In genomic region chr14:104969741-104970230, GRCh38 we compare ENCODE assay signal across 16 cellular contexts. TPM values are rescaled to one million over a fixed set of nuclear protein-coding genes. Genes with fewer than 3 reads are reported as not detected.
DNase-seq lines count a peak whose midpoint lies in the region; ATAC-seq and TF ChIP-seq lines count a peak whose summit lies in the region.
"Had no signal": no experiment of that assay in that cellular context is flagged by ENCODE, and none has a peak within 500 bp of the region (broad histone marks: within the 10 kb centered on the region; RNA-seq: fewer than 3 reads in every experiment).

No MANE protein-coding gene starts in this region.

- H3K4me1 ChIP-seq in PC-9 (replicated peaks; ENCODE audit: insufficient read depth) (peaks cover 63% of the 10 kb centered on the region), colonic mucosa (peaks cover 27% of the 10 kb centered on the region), mesenchymal stem cell (ENCODE audit: control insufficient read depth, insufficient read depth, low read depth, low read length) (peaks cover 90% of the 10 kb centered on the region), suprapubic skin (peaks cover 89% of the 10 kb centered on the region)

- H3K4me3 ChIP-seq in PC-9, result peak overlapping the region; percentile 37
- H3K4me3 ChIP-seq in colonic mucosa, result no peak overlapping the region
- peak overlapping the region; percentile 55 to 98 for H3K4me3 ChIP-seq in mesenchymal stem cell (ENCODE audit: insufficient read depth in 1 of 2, low read depth in 1 of 2, low read length in 2 of 2)
- peak overlapping the region; percentile 62 for H3K4me3 ChIP-seq in suprapubic skin

- peak overlapping the region; percentile 44 for H2BK15ac ChIP-seq in mesenchymal stem cell (ENCODE audit: low read depth, poor library complexity, severe bottlenecking)

- intact Hi-C loops in PC-9 (cut with micrococcal nuclease; ENCODE audit: unreplicated experiment) (loop anchor here (5.0 kb wide), 5 partner anchors 37 to 513 kb away; partner anchors contain the start of gene BRF1), colonic mucosa (cut with DNase I) (no loop called here)

- H2AFZ ChIP-seq in PC-9, result no peak overlapping the region
- H2AFZ ChIP-seq in mesenchymal stem cell (ENCODE audit: low read depth, low read length), result no peak overlapping the region

- peak overlapping the region; percentile 96 for H2BK120ac ChIP-seq in mesenchymal stem cell (ENCODE audit: low read depth, low read length)

- no peak for TF ChIP-seq POLR2A in suprapubic skin (IDR thresholded peaks at IDR 0.05)

- no peak overlapping the region for H3K23ac ChIP-seq in mesenchymal stem cell (ENCODE audit: low read length in 2 of 2)

- no peaks in the 10 kb centered on the region for H3K79me2 ChIP-seq in PC-9 (ENCODE audit: low read depth)

- H3K4me2 ChIP-seq in PC-9 (peak overlapping the region; percentile 72), mesenchymal stem cell (ENCODE audit: low read length, poor library complexity, severe bottlenecking) (peak overlapping the region; percentile 58)

- H3K14ac ChIP-seq in mesenchymal stem cell (ENCODE audit: low read length in 2 of 2), result peak overlapping the region in 1 of 2 experiments; percentile 69

- H4K20me1 ChIP-seq in PC-9 (ENCODE audit: insufficient read depth), result no peaks in the 10 kb centered on the region

- peak overlapping the region; percentile 72 for H2AK5ac ChIP-seq in mesenchymal stem cell (ENCODE audit: low read length, severe bottlenecking)

- peak overlapping the region; percentile 81 to 98 for H3K18ac ChIP-seq in mesenchymal stem cell (ENCODE audit: low read depth in 1 of 2, low read length in 2 of 2)

- H3K9me2 ChIP-seq in PC-9 (ENCODE audit: insufficient read depth), result no peaks in the 10 kb centered on the region

- TSS peak; percentile 23 for BruUV-seq in PC-9 (replicated peaks; lab: Mats Ljungman, UMichigan)

- peaks cover 39% of the 10 kb centered on the region for H3F3A ChIP-seq in PC-9 (ENCODE audit: insufficient read depth, low read depth)

- POLR2A ChIA-PET in PC-9 (lab: Charles Lee; ENCODE audit: unreplicated experiment), result interaction anchor here (0.5 to 0.6 kb wide), 2 partner anchors 161 to 1406 kb away, joined by 3 to 4 read pairs; no protein-coding TSS in a partner anchor

- peak overlapping the region; percentile 89 to 94 for H2BK12ac ChIP-seq in mesenchymal stem cell (ENCODE audit: low read length in 2 of 2)

- H3K36me3 ChIP-seq in PC-9 (ENCODE audit: low read depth), result no peaks in the 10 kb centered on the region
- H3K36me3 ChIP-seq in colonic mucosa, result no peaks in the 10 kb centered on the region
- H3K36me3 ChIP-seq in mesenchymal stem cell (ENCODE audit: control insufficient read depth in 1 of 2, insufficient read depth in 2 of 2, low read depth in 1 of 2, low read length in 2 of 2), result peaks cover 15 to 17% of the 10 kb centered on the region in 2 experiments
- no peaks in the 10 kb centered on the region for H3K36me3 ChIP-seq in suprapubic skin

- peak overlapping the region; percentile 88 for H4K91ac ChIP-seq in mesenchymal stem cell (ENCODE audit: low read length)

- no peak for TF ChIP-seq EP300 in suprapubic skin (IDR thresholded peaks at IDR 0.05)

- TF ChIP-seq CTCF in PC-9 (conservative IDR thresholded peaks at IDR 0.05), result no peak
- TF ChIP-seq CTCF in colonic mucosa (IDR thresholded peaks at IDR 0.05), result no peak
- no peak for TF ChIP-seq CTCF in suprapubic skin (IDR thresholded peaks at IDR 0.05)

- DNase-seq in PC-9, result no peak
- no peak for DNase-seq in colonic mucosa
- no peak for DNase-seq in mesenchymal stem cell
- DNase-seq in suprapubic skin (ENCODE audit: low spot score in 2 of 2), result peak in 1 of 2 donors; percentile 72
- DNase-seq in NCI-H2107 treated with DMSO at 0.1 percent for 48 hours (lab: John Stamatoyannopoulos, UW; ENCODE audit: unreplicated experiment), result no peak
- DNase-seq in NCI-H2029 treated with DMSO at 0.1 percent for 48 hours (lab: John Stamatoyannopoulos, UW), result no peak
- DNase-seq in activated naive CD4-positive, alpha-beta T cell treated with anti-CD3 and anti-CD28 coated beads, Interleukin-2, amount 50 U/mL, for 16 hours, result no peak
- DNase-seq: activated B cell treated with CpG ODN at 0.5 μM for 24 hours; activated T-cell treated with anti-CD3 and anti-CD28 coated beads, Interleukin-2, amount 50 U/mL, for 48 hours; COR-L47; GOT3; NCI-H1092 treated with DMSO at 0.1 percent for 48 hours; SIG-M5; stimulated activated CD4-positive, alpha-beta T cell treated with anti-CD3 and anti-CD28 coated beads, Interleukin-4, amount 100 ng/mL, for 1 hour; stimulated activated naive CD8-positive, alpha-beta T cell treated with anti-CD3 and anti-CD28 coated beads, Interleukin-15, Interleukin-2, amounts not matched to agents 100 U/mL and 50 U/mL, for 24 hours had no signal

- no peak for ATAC-seq in HG03460 (IDR thresholded peaks at IDR 0.05; ENCODE audit: unreplicated experiment)
- ATAC-seq: stimulated activated naive CD8-positive, alpha-beta T cell treated with anti-CD3 and anti-CD28 coated beads, Interleukin-15, Interleukin-2, amounts not matched to agents 100 U/mL and 50 U/mL, for 24 hours had no signal

- 89% methylated on average over 10 of the region's 10 CpGs for WGBS in mesenchymal stem cell
- 39% methylated on average over 6 of the region's 10 CpGs for WGBS in suprapubic skin

- no peak overlapping the region for H3K27ac ChIP-seq in PC-9
- peak overlapping the region; percentile 61 for H3K27ac ChIP-seq in colonic mucosa
- peak overlapping the region; percentile 7 for H3K27ac ChIP-seq in mesenchymal stem cell (ENCODE audit: low read length, poor library complexity, severe bottlenecking)
- H3K27ac ChIP-seq in suprapubic skin, result peak overlapping the region; percentile 96

- H3K4ac ChIP-seq in mesenchymal stem cell (ENCODE audit: low read depth in 1 of 2, low read length in 2 of 2), result peak overlapping the region; percentile 14 to 85

- CTCF ChIA-PET in PC-9 (lab: Charles Lee), result no interaction called here

- H3K9ac ChIP-seq in colonic mucosa (ENCODE audit: low read depth in 2 of 2, low read length in 2 of 2) (peak overlapping the region in 1 of 2 donors; percentile 55), mesenchymal stem cell (ENCODE audit: low read length) (peak overlapping the region; percentile 91)

- no peaks in the 10 kb centered on the region for H3K9me3 ChIP-seq in PC-9 (ENCODE audit: insufficient read depth, low read depth)
- no peaks in the 10 kb centered on the region for H3K9me3 ChIP-seq in colonic mucosa
- no peaks in the 10 kb centered on the region for H3K9me3 ChIP-seq in mesenchymal stem cell (ENCODE audit: control insufficient read depth, low read length)
- no peaks in the 10 kb centered on the region for H3K9me3 ChIP-seq in suprapubic skin

- H3K27me3 ChIP-seq in PC-9 (ENCODE audit: insufficient read depth, low read depth) (no peaks in the 10 kb centered on the region), colonic mucosa (peaks cover 15% of the 10 kb centered on the region), mesenchymal stem cell (ENCODE audit: control insufficient read depth in 1 of 2, insufficient read depth in 1 of 2, low read length in 2 of 2) (no peaks in the 10 kb centered on the region), suprapubic skin (no peaks in the 10 kb centered on the region)

- peak overlapping the region; percentile 90 for H4K8ac ChIP-seq in mesenchymal stem cell (ENCODE audit: low read length)

- peaks cover 18% of the 10 kb centered on the region for H3K79me1 ChIP-seq in mesenchymal stem cell (replicated peaks; ENCODE audit: low read length, poor library complexity, severe bottlenecking)

- H2BK5ac ChIP-seq in mesenchymal stem cell (ENCODE audit: low read depth, low read length, poor library complexity, severe bottlenecking), result no peak overlapping the region

RNA-seq across cellular contexts. Expression of gene AHNAK2, which starts 8.4 kb away (rescaled TPM):
- total RNA-seq in PC-9 (2021), result 30.8 and 38.9 TPM in 2 replicates
- 10 to 100 TPM in 1 of 2 donors, 1 to 10 TPM in 1; 5.1 to 21.5 TPM for total RNA-seq in colonic mucosa
- 21.6 TPM for polyA plus RNA-seq in mesenchymal stem cell (2013, experiment 1 of 2)
- 19.4 TPM for polyA plus RNA-seq in mesenchymal stem cell (2013, experiment 2 of 2)
- 100 to 1,000 TPM; 829 to 975 (median 858) TPM for total RNA-seq in suprapubic skin
- total RNA-seq: activated B cell treated with CpG ODN at 0.5 μM for 24 hours had no signal

RNA-seq across cellular contexts. Expression of gene CLBA1, which starts 15.8 kb away (rescaled TPM):
- total RNA-seq in PC-9 (2021) (12.5 and 12.6 TPM in 2 replicates), colonic mucosa (1 to 10 TPM; 3.8 TPM), suprapubic skin (10 to 100 TPM in 2 of 4 donors, 1 to 10 TPM in 2; 6.3 to 10.9 (median 9.1) TPM)
- polyA plus RNA-seq in mesenchymal stem cell (2013, experiment 1 of 2), result 5.1 TPM
- 5.4 TPM for polyA plus RNA-seq in mesenchymal stem cell (2013, experiment 2 of 2)

RNA-seq across cellular contexts. Expression of gene PLD4, which starts 45.1 kb away (rescaled TPM):
- total RNA-seq in PC-9 (2021) (0.05 TPM in 1 of 2 replicates, not detected in the other), colonic mucosa (1 to 10 TPM in 1 of 2 donors, not detected in 1; 1.2 TPM), suprapubic skin (under 1 TPM in 1 of 4 donors, not detected in 3; 0.16 TPM)
- 0.01 TPM for polyA plus RNA-seq in mesenchymal stem cell (2013, experiment 1 of 2)
- polyA plus RNA-seq in mesenchymal stem cell (2013, experiment 2 of 2), result not detected

RNA-seq across cellular contexts. Expression of gene CDCA4, which starts 51.1 kb away (rescaled TPM):
- total RNA-seq in PC-9 (2021) (24.9 and 27.7 TPM in 2 replicates), colonic mucosa (10 to 100 TPM in 1 of 2 donors, 1 to 10 TPM in 1; 8.3 to 16.3 TPM), suprapubic skin (10 to 100 TPM; 27.7 to 38.6 (median 35.8) TPM)
- polyA plus RNA-seq in mesenchymal stem cell (2013, experiment 1 of 2), result 8.8 TPM
- 8.9 TPM for polyA plus RNA-seq in mesenchymal stem cell (2013, experiment 2 of 2)

Comparison
In these comparisons a context has a peak if more than half of its experiments do, and no peak if none do; other contexts are left out.
1. RNA of gene AHNAK2, which starts 8.4 kb away (total RNA-seq): 829 to 975 TPM in suprapubic skin; 30.8 to 38.9 TPM in PC-9 and 5.1 to 21.5 TPM in colonic mucosa; every median in the first group is over 10 times any median in the second.